In genomic region chr6:33983109-33983475, GRCh38 we compare ENCODE assay signal across 9 cellular contexts.
DNase-seq lines count a peak whose midpoint lies in the region; ATAC-seq and TF ChIP-seq lines count a peak whose summit lies in the region.
"Had no signal": no experiment of that assay in that cellular context is flagged by ENCODE, and none has a peak within 500 bp of the region (broad histone marks: within the 10 kb centered on the region; RNA-seq: fewer than 3 reads in every experiment).

No MANE protein-coding gene starts in this region.

- H3K23ac ChIP-seq in mesenchymal stem cell (ENCODE audit: low read length in 2 of 2): no peak overlapping the region

- H3K4me1 ChIP-seq in BLaER1 treated with 17β-estradiol and CSF1 and Interleukin-3, amounts not matched to agents 10 nM and 100 nM: peaks cover 11 to 21% (median 16%) of the 10 kb centered on the region in 10 experiments; a peak in 18 of 20 replicates
- H3K4me1 ChIP-seq in mesenchymal stem cell (ENCODE audit: control insufficient read depth, insufficient read depth, low read depth, low read length): no peaks in the 10 kb centered on the region
- H3K4me1 ChIP-seq in effector memory CD4-positive, alpha-beta T cell (ENCODE audit: control insufficient read depth, insufficient read depth, low read length, poor library complexity, severe bottlenecking): no peaks in the 10 kb centered on the region

- no peak overlapping the region for H4K91ac ChIP-seq in mesenchymal stem cell (ENCODE audit: low read length)

- DNase-seq in T47D (ENCODE audit: low read depth in 1 of 2, low spot score in 1 of 2) (peak; percentile 97 to 98), mesenchymal stem cell (peak; percentile 6), midbrain (lab: John Stamatoyannopoulos, UW) (no peak)
- DNase-seq in effector memory CD4-positive, alpha-beta T cell: no peak
- DNase-seq in activated naive CD8-positive, alpha-beta T cell treated with anti-CD3 and anti-CD28 coated beads for 36 hours: no peak

- no peak for ATAC-seq in GM18505 (IDR thresholded peaks at IDR 0.05; ENCODE audit: unreplicated experiment)

- no peak overlapping the region for H3K4me3 Mint-ChIP-seq in activated naive CD8-positive, alpha-beta T cell treated with anti-CD3 and anti-CD28 coated beads for 36 hours

- H2BK120ac ChIP-seq in mesenchymal stem cell (ENCODE audit: low read depth, low read length): no peak overlapping the region

- H4K20me1 ChIP-seq in BLaER1 treated with 17β-estradiol and CSF1 and Interleukin-3, amounts not matched to agents 10 nM and 100 nM: no peaks in the 10 kb centered on the region

- peak; percentile 23; the same call in 1 of the 2 replicates for TF ChIP-seq RAD21 in Ishikawa (IDR thresholded peaks at IDR 0.05; ENCODE audit: low read depth)

- no peaks in the 10 kb centered on the region for H3K79me1 ChIP-seq in mesenchymal stem cell (replicated peaks; ENCODE audit: low read length, poor library complexity, severe bottlenecking)

- H3K18ac ChIP-seq in mesenchymal stem cell (ENCODE audit: low read depth in 1 of 2, low read length in 2 of 2): no peak overlapping the region

- H2AFZ ChIP-seq in mesenchymal stem cell (ENCODE audit: low read depth, low read length): no peak overlapping the region

- peaks cover 7% of the 10 kb centered on the region for H3K4me1 Mint-ChIP-seq in activated naive CD8-positive, alpha-beta T cell treated with anti-CD3 and anti-CD28 coated beads for 36 hours
- H3K4me1 Mint-ChIP-seq: IgD-negative memory B cell had no signal

- no peak overlapping the region for H3K27ac ChIP-seq in BLaER1 treated with 17β-estradiol and CSF1 and Interleukin-3, amounts not matched to agents 10 nM and 100 nM
- H3K27ac ChIP-seq in mesenchymal stem cell (ENCODE audit: low read length, poor library complexity, severe bottlenecking): no peak overlapping the region
- no peak overlapping the region for H3K27ac ChIP-seq in effector memory CD4-positive, alpha-beta T cell (ENCODE audit: insufficient read depth, low read length, poor library complexity, severe bottlenecking)

- H3K4ac ChIP-seq in mesenchymal stem cell (ENCODE audit: low read depth in 1 of 2, low read length in 2 of 2): no peak overlapping the region

- H3K4me2 ChIP-seq in BLaER1 treated with 17β-estradiol and CSF1 and Interleukin-3, amounts not matched to agents 10 nM and 100 nM: peak overlapping the region in 6 of 11 experiments; percentile 2 to 55 (median 39); a peak in 7 of 22 replicates
- H3K4me2 ChIP-seq in mesenchymal stem cell (ENCODE audit: low read length, poor library complexity, severe bottlenecking): no peak overlapping the region

- no peak overlapping the region for H3K27ac Mint-ChIP-seq in activated naive CD8-positive, alpha-beta T cell treated with anti-CD3 and anti-CD28 coated beads for 36 hours

- H2BK5ac ChIP-seq in mesenchymal stem cell (ENCODE audit: low read depth, low read length, poor library complexity, severe bottlenecking): no peak overlapping the region

- H3K36me3 Mint-ChIP-seq in activated naive CD8-positive, alpha-beta T cell treated with anti-CD3 and anti-CD28 coated beads for 36 hours: no peaks in the 10 kb centered on the region
- H3K36me3 Mint-ChIP-seq: IgD-negative memory B cell had no signal

- no peak overlapping the region for H3K14ac ChIP-seq in mesenchymal stem cell (ENCODE audit: low read length in 2 of 2)

- in situ Hi-C loops in T47D (cut with HindIII; ENCODE audit: low pct_unique_long_range_greater_than_20kb, low sequenced_read_pairs): no loop called here

- no peak overlapping the region for H2BK15ac ChIP-seq in mesenchymal stem cell (ENCODE audit: low read depth, poor library complexity, severe bottlenecking)

- H3K27me3 Mint-ChIP-seq in activated naive CD8-positive, alpha-beta T cell treated with anti-CD3 and anti-CD28 coated beads for 36 hours: peaks cover 3% of the 10 kb centered on the region

- no peak overlapping the region for H2AK5ac ChIP-seq in mesenchymal stem cell (ENCODE audit: low read length, severe bottlenecking)

- no peak overlapping the region for H4K8ac ChIP-seq in mesenchymal stem cell (ENCODE audit: low read length)

- no peak for TF ChIP-seq EP300 in Ishikawa (IDR thresholded peaks at IDR 0.05; ENCODE audit: borderline replicate concordance)

- H3K36me3 ChIP-seq in BLaER1 treated with 17β-estradiol and CSF1 and Interleukin-3, amounts not matched to agents 10 nM and 100 nM: no peaks in the 10 kb centered on the region
- H3K36me3 ChIP-seq in mesenchymal stem cell (ENCODE audit: control insufficient read depth in 1 of 2, insufficient read depth in 2 of 2, low read depth in 1 of 2, low read length in 2 of 2): no peaks in the 10 kb centered on the region
- no peaks in the 10 kb centered on the region for H3K36me3 ChIP-seq in effector memory CD4-positive, alpha-beta T cell (ENCODE audit: control insufficient read depth, insufficient read depth, low read length)

- WGBS in mesenchymal stem cell: 75% methylated on average over 10 of the region's 10 CpGs

- no peaks in the 10 kb centered on the region for H3K9me3 Mint-ChIP-seq in activated naive CD8-positive, alpha-beta T cell treated with anti-CD3 and anti-CD28 coated beads for 36 hours
- H3K9me3 Mint-ChIP-seq: IgD-negative memory B cell had no signal

- no peak overlapping the region for H3K4me3 ChIP-seq in BLaER1 treated with 17β-estradiol and CSF1 and Interleukin-3, amounts not matched to agents 10 nM and 100 nM
- no peak overlapping the region for H3K4me3 ChIP-seq in mesenchymal stem cell (ENCODE audit: insufficient read depth in 1 of 2, low read depth in 1 of 2, low read length in 2 of 2)
- no peak overlapping the region for H3K4me3 ChIP-seq in effector memory CD4-positive, alpha-beta T cell (ENCODE audit: insufficient read depth, low read depth, low read length, poor library complexity, severe bottlenecking)

- no peak overlapping the region for H2BK12ac ChIP-seq in mesenchymal stem cell (ENCODE audit: low read length in 2 of 2)

- H3K9me3 ChIP-seq in BLaER1 treated with 17β-estradiol and CSF1 and Interleukin-3, amounts not matched to agents 10 nM and 100 nM (replicated peaks in 1 of 11): no peaks in the 10 kb centered on the region
- H3K9me3 ChIP-seq in mesenchymal stem cell (ENCODE audit: control insufficient read depth, low read length): no peaks in the 10 kb centered on the region
- H3K9me3 ChIP-seq in effector memory CD4-positive, alpha-beta T cell (ENCODE audit: control insufficient read depth, low read length): no peaks in the 10 kb centered on the region

- H3K27me3 ChIP-seq in BLaER1 treated with 17β-estradiol and CSF1 and Interleukin-3, amounts not matched to agents 10 nM and 100 nM: no peaks in the 10 kb centered on the region
- peaks cover 13 to 58% of the 10 kb centered on the region in 2 experiments for H3K27me3 ChIP-seq in mesenchymal stem cell (ENCODE audit: control insufficient read depth in 1 of 2, insufficient read depth in 1 of 2, low read length in 2 of 2)
- no peaks in the 10 kb centered on the region for H3K27me3 ChIP-seq in effector memory CD4-positive, alpha-beta T cell (replicated peaks; ENCODE audit: control insufficient read depth, insufficient read depth, low read length, poor library complexity, severe bottlenecking)

- no peak overlapping the region for H3K9ac ChIP-seq in BLaER1 treated with 17β-estradiol and CSF1 and Interleukin-3, amounts not matched to agents 10 nM and 100 nM
- H3K9ac ChIP-seq in mesenchymal stem cell (ENCODE audit: low read length): no peak overlapping the region

- TF ChIP-seq POLR2A in GM18505 (IDR thresholded peaks at IDR 0.05; ENCODE audit: borderline replicate concordance, extremely low read depth, insufficient read depth, insufficient read length): no peak

TF ChIP-seq in Ishikawa, 13 proteins besides CTCF, POLR2A, EP300 and RAD21 (continues in another document):
- no peak for TF ChIP-seq CEBPB (IDR thresholded peaks at IDR 0.05)
- TF ChIP-seq NFIC (IDR thresholded peaks at IDR 0.05): no peak
- TF ChIP-seq ZBTB7A (IDR thresholded peaks at IDR 0.05; ENCODE audit: low read depth): no peak
- TF ChIP-seq REST (IDR thresholded peaks at IDR 0.05; ENCODE audit: low read depth): peak; percentile 72
- TF ChIP-seq USF1 (IDR thresholded peaks at IDR 0.05): peak; percentile 48
- TF ChIP-seq TEAD4 (IDR thresholded peaks at IDR 0.05): 0 out of 2 replicates have a peak, but pooled peaks have one; percentile 7
- TF ChIP-seq FOXM1 (IDR thresholded peaks at IDR 0.05; ENCODE audit: borderline replicate concordance, low read depth): no peak
- no peak for TF ChIP-seq YY1 (IDR thresholded peaks at IDR 0.05; ENCODE audit: low read depth)
- TF ChIP-seq EGR1 (IDR thresholded peaks at IDR 0.05): no peak
- no peak for TF ChIP-seq CREB1 (IDR thresholded peaks at IDR 0.05; ENCODE audit: low read depth)
- TF ChIP-seq TCF12 (IDR thresholded peaks at IDR 0.05; ENCODE audit: low read depth): no peak

Comparison
In these comparisons a context has a peak if more than half of its experiments do, and no peak if none do; other contexts are left out.
1. DNase-seq: peak in T47D (2 of 2) and mesenchymal stem cell (single experiment); none in effector memory CD4-positive, alpha-beta T cell (0 of 3), midbrain (single experiment) and activated naive CD8-positive, alpha-beta T cell treated with anti-CD3 and anti-CD28 coated beads for 36 hours (single experiment).